In the genomic region with DNA sequence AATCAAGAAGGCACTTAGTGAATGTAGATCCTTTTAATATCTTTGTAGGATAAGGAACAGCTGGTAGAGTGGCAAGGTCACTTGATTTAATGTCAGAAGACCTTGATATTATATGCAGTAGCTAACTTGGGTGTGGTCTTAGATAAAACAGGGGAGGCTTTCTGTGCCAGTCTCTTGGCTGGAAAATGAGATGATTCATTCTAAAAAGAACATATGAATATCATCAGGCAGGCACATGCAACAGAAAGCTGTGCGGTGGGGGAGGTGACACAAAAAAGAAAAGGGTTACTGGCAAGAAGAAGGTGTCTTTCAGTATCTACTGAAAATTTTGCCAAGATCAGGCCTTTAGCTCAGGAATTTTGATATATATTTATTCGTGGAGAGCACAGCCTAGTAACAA, we compare ENCODE assay signal across 22 cellular contexts.
"Had no signal": no experiment of that assay in that cellular context is flagged by ENCODE, and none has a peak within 500 bp of the region (broad histone marks: within the 10 kb centered on the region; RNA-seq: fewer than 3 reads in every experiment).

No MANE protein-coding gene starts in this region.

- H3K4me3 Mint-ChIP-seq: activated B cell treated with CpG ODN at 0.5 μM for 24 hours; activated naive CD8-positive, alpha-beta T cell treated with anti-CD3 and anti-CD28 coated beads, Interleukin-2, amount 50 U/mL, for 24 hours; brain; central memory CD8-positive, alpha-beta T cell; natural killer cell; stimulated activated naive CD8-positive, alpha-beta T cell treated with anti-CD3 and anti-CD28 coated beads, Interleukin-15, amount 100 ng/mL, for 72 hours; T-cell; T-helper 2 cell treated with Interferon-gamma antibody and Interleukin-4, amounts not matched to agents 5 μg/mL and 100 μg/mL, for 36 hours had no signal

- ATAC-seq: activated naive CD8-positive, alpha-beta T cell treated with anti-CD3 and anti-CD28 coated beads, Interleukin-2, amount 50 U/mL, for 24 hours; esophagus mucosa; gastrocnemius medialis; natural killer cell; T-cell had no signal

- H3K4me3 ChIP-seq: gastrocnemius medialis, left ventricle myocardium inferior, tibial artery had no signal

- H3K36me3 Mint-ChIP-seq: brain, natural killer cell, T-cell had no signal

- DNase-seq: activated B cell treated with CpG ODN at 0.5 μM for 24 hours; activated CD4-positive, alpha-beta T cell treated with anti-CD3 and anti-CD28 coated beads, Interleukin-2, amount 50 U/mL, for 1 hour; activated CD8-positive, alpha-beta memory T cell treated with anti-CD3 and anti-CD28 coated beads, Interleukin-2, amount 50 U/mL, for 48 hours; activated effector memory CD4-positive, alpha-beta T cell treated with Interleukin-2 at 50 U/mL for 16 hours; activated naive CD4-positive, alpha-beta T cell treated with anti-CD3 and anti-CD28 coated beads, Interleukin-2, amount 50 U/mL, for 16 hours; activated naive CD8-positive, alpha-beta T cell treated with anti-CD3 and anti-CD28 coated beads, Interleukin-2, amount 50 U/mL, for 24 hours; anterior cingulate cortex; effector memory CD4-positive, alpha-beta T cell; gastrocnemius medialis; hippocampal formation; left ventricle myocardium inferior; midbrain; natural killer cell; stimulated activated CD4-positive, alpha-beta T cell treated with anti-CD3 and anti-CD28 coated beads, Interleukin-4, amount 100 ng/mL, for 24 hours; stimulated activated naive CD8-positive, alpha-beta T cell treated with anti-CD3 and anti-CD28 coated beads, Interleukin-15, amount 100 ng/mL, for 72 hours; T-cell; tibial artery had no signal

- H3K27me3 Mint-ChIP-seq: activated B cell treated with CpG ODN at 0.5 μM for 24 hours; brain; central memory CD8-positive, alpha-beta T cell; progenitor cell of endocrine pancreas; stimulated activated naive CD8-positive, alpha-beta T cell treated with anti-CD3 and anti-CD28 coated beads, Interleukin-15, amount 100 ng/mL, for 72 hours; T-cell had no signal

- H3K9me3 Mint-ChIP-seq: stimulated activated naive CD8-positive, alpha-beta T cell treated with anti-CD3 and anti-CD28 coated beads, Interleukin-15, amount 100 ng/mL, for 72 hours; T-helper 2 cell treated with Interferon-gamma antibody and Interleukin-4, amounts not matched to agents 5 μg/mL and 100 μg/mL, for 36 hours had no signal

- H3K27me3 ChIP-seq: gastrocnemius medialis, tibial artery had no signal

- H3K4me1 ChIP-seq: gastrocnemius medialis, left ventricle myocardium inferior, tibial artery had no signal

- H3K4me1 Mint-ChIP-seq: activated B cell treated with CpG ODN at 0.5 μM for 24 hours; central memory CD8-positive, alpha-beta T cell; natural killer cell had no signal

- H3K9me3 ChIP-seq: gastrocnemius medialis, left ventricle myocardium inferior had no signal

- H3K36me3 ChIP-seq: gastrocnemius medialis, left ventricle myocardium inferior, tibial artery had no signal

- H3K27ac Mint-ChIP-seq: activated B cell treated with CpG ODN at 0.5 μM for 24 hours; activated naive CD8-positive, alpha-beta T cell treated with anti-CD3 and anti-CD28 coated beads, Interleukin-2, amount 50 U/mL, for 24 hours; natural killer cell; progenitor cell of endocrine pancreas; stimulated activated naive CD8-positive, alpha-beta T cell treated with anti-CD3 and anti-CD28 coated beads, Interleukin-15, amount 100 ng/mL, for 72 hours; T-cell; T-helper 2 cell treated with Interferon-gamma antibody and Interleukin-4, amounts not matched to agents 5 μg/mL and 100 μg/mL, for 36 hours had no signal

- H3K27ac ChIP-seq: gastrocnemius medialis, left ventricle myocardium inferior, tibial artery had no signal
